ENCODE assay signal across 18 cellular contexts in genomic region chr5:148312159-148312558, GRCh38. TPM values are rescaled to one million over a fixed set of nuclear protein-coding genes. Genes with fewer than 3 reads are reported as not detected.
A peak's percentile ranks its signal among the peaks of the same experiment; 100 is the strongest.
DNase-seq lines count a peak whose midpoint lies in the region; ATAC-seq, FAIRE-seq and TF ChIP-seq lines count a peak whose summit lies in the region.
"Had no signal": no experiment of that assay in that cellular context is flagged by ENCODE, and none has a peak within 500 bp of the region (broad histone marks: within the 10 kb centered on the region; RNA-seq: fewer than 3 reads in every experiment).

Gene SPINK7 (plus strand): TSS chr5:148312423. CDS start chr5:148312484, 61 bp downstream.

- H3K4me3 Mint-ChIP-seq in stimulated activated naive CD8-positive, alpha-beta T cell treated with anti-CD3 and anti-CD28 coated beads, Interleukin-15, amount 100 ng/mL, for 72 hours, result no peak within 1 kb of the TSS
- H3K4me3 Mint-ChIP-seq: CD4-positive, CD25-positive, alpha-beta regulatory T cell had no signal

- FAIRE-seq in frontal cortex (lab: Jason Lieb, UNC), result no peak
- FAIRE-seq in urothelium cell line (lab: Jason Lieb, UNC), result no peak
- FAIRE-seq: GM19239, H1, HepG2 had no signal

- intact Hi-C loops in esophagus squamous epithelium (cut with DNase I) (no loop called here), stomach (cut with DNase I; ENCODE audit: low total_unique reads) (no loop called here)

- ATAC-seq in stimulated activated naive CD8-positive, alpha-beta T cell treated with anti-CD3 and anti-CD28 coated beads, Interleukin-15, Interleukin-2, amounts not matched to agents 100 U/mL and 50 U/mL, for 24 hours, result peak; percentile 32
- ATAC-seq in stimulated activated naive CD8-positive, alpha-beta T cell treated with anti-CD3 and anti-CD28 coated beads, Interleukin-15, amount 100 ng/mL, for 72 hours, result no peak
- no peak for ATAC-seq in HG03442 (IDR thresholded peaks at IDR 0.05; ENCODE audit: unreplicated experiment)
- ATAC-seq: HepG2 had no signal

- H3K27me3 ChIP-seq in esophagus squamous epithelium, result no peaks in the 10 kb centered on the region
- H3K27me3 ChIP-seq in stomach, result no peaks in the 10 kb centered on the region
- H3K27me3 ChIP-seq: BLaER1 treated with 17β-estradiol and CSF1 and Interleukin-3, amounts not matched to agents 10 nM and 100 nM had no signal

- 61 to 63% methylated on average over 3 of the region's 3 CpGs for WGBS in esophagus squamous epithelium, 2 donors
- 20 to 49% (median 28%) methylated on average over 3 of the region's 3 CpGs for WGBS in stomach, 5 donors

- H3K4me1 Mint-ChIP-seq in stimulated activated naive CD8-positive, alpha-beta T cell treated with anti-CD3 and anti-CD28 coated beads, Interleukin-15, amount 100 ng/mL, for 72 hours, result no peaks in the 10 kb centered on the region
- H3K4me1 Mint-ChIP-seq: CD4-positive, CD25-positive, alpha-beta regulatory T cell had no signal

- H3K4me3 ChIP-seq in esophagus squamous epithelium, result no peak within 1 kb of the TSS
- no peak within 1 kb of the TSS for H3K4me3 ChIP-seq in stomach
- H3K4me3 ChIP-seq: BLaER1 treated with 17β-estradiol and CSF1 and Interleukin-3, amounts not matched to agents 10 nM and 100 nM; HAP-1 had no signal

- peaks cover 0 to 6% (median 4%) of the 10 kb centered on the region in 3 donors for H3K9me3 ChIP-seq in esophagus squamous epithelium
- peaks cover 0 to 5% (median 0%) of the 10 kb centered on the region in 4 donors for H3K9me3 ChIP-seq in stomach
- H3K9me3 ChIP-seq: HAP-1 had no signal

- H3K27ac ChIP-seq in esophagus squamous epithelium (peak within 1 kb of the TSS in 1 of 4 donors; percentile 45), stomach (no peak within 1 kb of the TSS)
- H3K27ac ChIP-seq: BLaER1 treated with 17β-estradiol and CSF1 and Interleukin-3, amounts not matched to agents 10 nM and 100 nM had no signal

- H3K4me1 ChIP-seq in esophagus squamous epithelium (peaks cover 0 to 24% (median 0%) of the 10 kb centered on the region in 3 donors), stomach (no peaks in the 10 kb centered on the region)
- H3K4me1 ChIP-seq: HAP-1 had no signal

- TF ChIP-seq POLR2A in esophagus squamous epithelium (IDR thresholded peaks at IDR 0.05) (no peak), stomach (IDR thresholded peaks at IDR 0.05) (no peak)

- DNase-seq in stimulated activated naive CD8-positive, alpha-beta T cell treated with anti-CD3 and anti-CD28 coated beads, Interleukin-15, Interleukin-2, amounts not matched to agents 100 U/mL and 50 U/mL, for 24 hours, result no peak
- DNase-seq in stimulated activated naive CD8-positive, alpha-beta T cell treated with anti-CD3 and anti-CD28 coated beads, Interleukin-15, amount 100 ng/mL, for 72 hours, result no peak
- no peak for DNase-seq in esophagus squamous epithelium (lab: John Stamatoyannopoulos, UW)
- DNase-seq in stomach, result peak; percentile 38
- DNase-seq in frontal cortex (ENCODE audit: low spot score in 2 of 2), result no peak
- DNase-seq in urothelium cell line (ENCODE audit: low spot score), result no peak
- DNase-seq: 8988T; AML-193; CD4-positive, CD25-positive, alpha-beta regulatory T cell; DMS53; GF-D8 had no signal

- TF ChIP-seq EP300 in stomach (IDR thresholded peaks at IDR 0.05), result no peak

- H3K36me3 ChIP-seq in esophagus squamous epithelium (no peaks in the 10 kb centered on the region), stomach (no peaks in the 10 kb centered on the region)
- H3K36me3 ChIP-seq: BLaER1 treated with 17β-estradiol and CSF1 and Interleukin-3, amounts not matched to agents 10 nM and 100 nM; HAP-1 had no signal

- H3K27ac Mint-ChIP-seq in stimulated activated naive CD8-positive, alpha-beta T cell treated with anti-CD3 and anti-CD28 coated beads, Interleukin-15, amount 100 ng/mL, for 72 hours, result peak within 1 kb of the TSS in 1 of 2 donors; percentile 13
- H3K27ac Mint-ChIP-seq: CD4-positive, CD25-positive, alpha-beta regulatory T cell had no signal

- no peak for TF ChIP-seq CTCF in esophagus squamous epithelium (IDR thresholded peaks at IDR 0.05)
- TF ChIP-seq CTCF in stomach (IDR thresholded peaks at IDR 0.05), result no peak

- H3K9me3 Mint-ChIP-seq in stimulated activated naive CD8-positive, alpha-beta T cell treated with anti-CD3 and anti-CD28 coated beads, Interleukin-15, amount 100 ng/mL, for 72 hours, result peaks cover 13 to 17% of the 10 kb centered on the region in 2 donors

- peaks cover 8% of the 10 kb centered on the region for H3K27me3 Mint-ChIP-seq in stimulated activated naive CD8-positive, alpha-beta T cell treated with anti-CD3 and anti-CD28 coated beads, Interleukin-15, amount 100 ng/mL, for 72 hours

RNA-seq across cellular contexts. Expression of gene SPINK7, which starts in this region (rescaled TPM):
- total RNA-seq in esophagus squamous epithelium (100 to 1,000 TPM; 137 to 321 (median 253) TPM), stomach (not detected), frontal cortex (not detected)
- polyA plus RNA-seq in stomach, result 10 to 100 TPM in 1 of 3 donors, 1 to 10 TPM in 1, not detected in 1; 4.9 to 55.8 TPM
- total RNA-seq: CD4-positive, CD25-positive, alpha-beta regulatory T cell; H1; HepG2; HT1080 had no signal
- polyA plus RNA-seq: CD4-positive, CD25-positive, alpha-beta regulatory T cell; H1 had no signal

Comparison
In these comparisons a context has a peak if more than half of its experiments do, and no peak if none do; other contexts are left out.
1. RNA of gene SPINK7 (total RNA-seq): 137 to 321 TPM in esophagus squamous epithelium; not detected in stomach and not detected in frontal cortex (single experiment); every median in the first group is over 10 times any median in the second.